ENCODE assay signal across 8 cellular contexts in the genomic region with DNA sequence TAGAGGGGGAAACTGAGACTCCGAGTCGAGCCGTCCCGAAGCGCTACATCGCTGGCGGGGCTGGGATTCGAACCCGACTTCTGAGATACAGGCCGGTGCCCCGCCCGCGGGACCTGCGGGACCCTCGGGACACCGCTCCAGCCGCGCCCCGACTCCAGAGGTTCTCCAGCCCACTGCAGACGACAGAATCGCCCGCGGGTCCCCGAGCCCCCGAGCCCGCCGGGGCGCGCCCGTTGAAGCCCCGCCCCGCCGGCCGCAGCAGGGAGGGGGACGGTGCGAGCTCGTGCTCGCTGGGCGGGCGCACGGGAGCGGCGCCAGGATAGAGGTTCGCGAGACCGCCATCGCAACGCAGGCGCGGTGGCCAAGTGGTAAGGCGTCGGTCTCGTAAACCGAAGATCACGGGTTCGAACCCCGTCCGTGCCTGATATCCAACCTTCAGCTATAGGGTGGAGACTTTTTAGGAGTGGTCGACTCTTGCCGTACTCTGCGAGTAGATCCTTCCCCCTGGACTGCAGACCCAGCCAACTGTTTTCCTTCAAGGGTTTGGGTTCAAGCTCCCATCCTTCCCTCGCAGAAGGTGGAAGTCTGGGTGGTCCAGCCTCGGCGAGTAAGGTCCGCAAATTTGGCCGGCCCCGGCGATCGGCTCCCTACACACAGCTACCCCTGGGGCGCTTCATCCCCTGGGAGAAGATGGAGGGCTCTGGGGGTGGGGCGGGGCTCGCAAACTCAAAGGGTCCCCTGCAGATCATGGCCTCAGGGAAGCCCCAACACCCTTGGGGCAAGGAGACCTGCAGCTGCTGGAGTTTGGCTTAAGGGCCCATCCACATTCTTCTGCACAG.
DNase-seq lines count a peak whose midpoint lies in the region; ATAC-seq, FAIRE-seq and TF ChIP-seq lines count a peak whose summit lies in the region.

No MANE protein-coding gene starts in this region.

- DNase-seq in NCI-H187 (lab: John Stamatoyannopoulos, UW) (peak; percentile 75 to 77), T-helper 2 cell (peak; percentile 87 to 92 (median 91)), anterior cingulate cortex (lab: John Stamatoyannopoulos, UW) (peak; percentile 66 to 97 (median 89)), right cardiac atrium (peak; percentile 90 to 98 (median 97)), pulmonary artery endothelial cell (ENCODE audit: low read depth, low spot score) (peak; percentile 54), urothelium cell line (ENCODE audit: low spot score) (peak; percentile 95)

- ATAC-seq in HG02885 (IDR thresholded peaks at IDR 0.05; ENCODE audit: poor library complexity, unreplicated experiment): peak; percentile 79
- peak; percentile 95 to 96 for ATAC-seq in right cardiac atrium

- H3K4me1 ChIP-seq in right cardiac atrium (ENCODE audit: control insufficient read depth, insufficient read depth, low read length): peaks cover 2% of the 10 kb centered on the region

- under 1% methylated on average over 72 of the region's 72 CpGs for WGBS in right cardiac atrium

- peak; percentile 55 for TF ChIP-seq POLR2A in GM15510 (IDR thresholded peaks at IDR 0.05; ENCODE audit: borderline replicate concordance, extremely low read depth, insufficient read length)

- peak overlapping the region; percentile 96 for H3K4me3 ChIP-seq in right cardiac atrium (ENCODE audit: low read length)

- intact Hi-C loops in right cardiac atrium (cut with DNase I): loop anchor here in 1 of 4 donors (10.0 kb wide), 1 partner anchor 361 kb away; the partner anchor contains the start of gene ERCC4

- H3K27ac ChIP-seq in right cardiac atrium (ENCODE audit: low read length): peak overlapping the region; percentile 88

- no peaks in the 10 kb centered on the region for H3K27me3 ChIP-seq in right cardiac atrium (ENCODE audit: control insufficient read depth, insufficient read depth)

- peak; percentile 74 for FAIRE-seq in urothelium cell line (lab: Jason Lieb, UNC)

- H3K9me3 ChIP-seq in right cardiac atrium (ENCODE audit: control insufficient read depth, low read length): peaks cover 3% of the 10 kb centered on the region

Comparison
In these comparisons a context has a peak if more than half of its experiments do, and no peak if none do; other contexts are left out.
1. Peak in every context shown above with its lines: DNase-seq, ATAC-seq, H3K4me3 ChIP-seq and H3K27ac ChIP-seq.